In the genomic region with DNA sequence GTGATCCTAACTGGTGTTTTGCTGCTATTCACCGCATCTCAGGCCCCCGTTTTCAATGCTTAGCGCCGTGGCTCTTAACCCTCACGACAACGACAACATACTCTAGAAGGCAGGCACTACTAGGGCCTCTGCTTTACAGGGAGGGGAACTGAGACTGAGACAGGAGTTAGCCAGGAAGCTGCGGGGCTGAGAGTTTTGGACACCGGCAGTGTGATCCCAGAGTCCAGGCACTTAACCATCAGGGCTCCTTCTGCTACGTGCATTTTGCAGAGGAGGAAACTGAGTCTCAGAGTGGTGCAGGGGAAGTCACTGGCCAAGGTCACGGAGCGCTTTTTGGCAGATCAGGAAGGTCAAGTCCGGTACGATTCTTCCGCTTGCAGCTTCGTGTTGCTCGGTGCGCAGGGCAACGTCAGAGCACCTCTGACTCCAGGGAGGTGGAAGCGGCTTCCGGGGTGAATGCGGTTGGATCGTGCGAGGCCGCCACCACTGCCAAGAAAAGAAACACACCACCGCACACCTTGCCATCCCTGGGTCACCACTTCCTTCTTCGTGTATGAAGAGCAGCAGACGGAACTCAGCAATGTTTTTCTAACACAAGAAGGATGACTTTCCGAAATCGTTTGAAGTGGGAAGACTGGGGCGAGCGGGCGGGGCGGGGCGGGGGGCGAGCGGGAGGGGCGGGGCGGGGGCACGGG, we compare ENCODE assay signal across 8 cellular contexts.
DNase-seq lines count a peak whose midpoint lies in the region; ATAC-seq, FAIRE-seq and TF ChIP-seq lines count a peak whose summit lies in the region.
"Had no signal": no experiment of that assay in that cellular context is flagged by ENCODE, and none has a peak within 500 bp of the region (broad histone marks: within the 10 kb centered on the region; RNA-seq: fewer than 3 reads in every experiment).

No MANE protein-coding gene starts in this region.

- DNase-seq in Kasumi-1 (lab: John Stamatoyannopoulos, UW) (peak; percentile 44 to 56), kidney (peak; percentile 84), BE2C (no peak), SIG-M5 treated with dmso at 0.1 percent for 504 hours (lab: John Stamatoyannopoulos, UW; ENCODE audit: unreplicated experiment) (no peak)
- DNase-seq in activated T-cell treated with anti-CD3 and anti-CD28 coated beads, Interleukin-2, amount 50 U/mL, for 48 hours: peak; percentile 81 to 85
- DNase-seq in stimulated activated CD8-positive, alpha-beta memory T cell treated with anti-CD3 and anti-CD28 coated beads, Interleukin-4, amount 100 ng/mL, for 4 hours (ENCODE audit: low read depth in 2 of 2, low spot score in 1 of 2): peak; percentile 40 to 41

- intact Hi-C loops in kidney (cut with DNase I): no loop called here

- no peaks in the 10 kb centered on the region for H3K27me3 ChIP-seq in BE2C

- peak; percentile 68 for ATAC-seq in GM21381 (IDR thresholded peaks at IDR 0.05; ENCODE audit: unreplicated experiment)

- TF ChIP-seq CTCF in kidney (IDR thresholded peaks at IDR 0.05; ENCODE audit: borderline replicate concordance, extremely low read depth, insufficient read depth) (no peak), BE2C (IDR thresholded peaks at IDR 0.05; ENCODE audit: low read depth, low read length) (no peak)

- no peak overlapping the region for H3K27ac ChIP-seq in kidney (ENCODE audit: low read depth in 2 of 2, low read length in 2 of 2)
- H3K27ac ChIP-seq: VCaP had no signal

- peak overlapping the region in 1 of 2 donors; percentile 20 for H3K4me3 ChIP-seq in kidney (ENCODE audit: low read length in 2 of 2)
- no peak overlapping the region for H3K4me3 ChIP-seq in BE2C (ENCODE audit: low read depth, low read length)

- FAIRE-seq in kidney (lab: Jason Lieb, UNC): no peak

- no peaks in the 10 kb centered on the region for H3K36me3 ChIP-seq in kidney (ENCODE audit: control insufficient read depth in 1 of 2, insufficient read depth in 2 of 2, low read length in 2 of 2)
- H3K36me3 ChIP-seq in BE2C: no peaks in the 10 kb centered on the region

- H3K9me3 ChIP-seq in kidney (ENCODE audit: control insufficient read depth in 1 of 2, low read length in 2 of 2) (no peaks in the 10 kb centered on the region), BE2C (no peaks in the 10 kb centered on the region)

- no peak overlapping the region for H3K9ac ChIP-seq in kidney (ENCODE audit: low read length in 2 of 2)

- H3K4me1 ChIP-seq in kidney (ENCODE audit: control insufficient read depth in 1 of 2, insufficient read depth in 1 of 2, low read depth in 1 of 2, low read length in 2 of 2) (peaks cover 0 to 3% of the 10 kb centered on the region in 2 donors), BE2C (peaks cover 14% of the 10 kb centered on the region)

Comparison
In these comparisons a context has a peak if more than half of its experiments do, and no peak if none do; other contexts are left out.
1. DNase-seq: peak in Kasumi-1 (2 of 2), activated T-cell treated with anti-CD3 and anti-CD28 coated beads, Interleukin-2, amount 50 U/mL, for 48 hours (2 of 2), kidney (single experiment) and stimulated activated CD8-positive, alpha-beta memory T cell treated with anti-CD3 and anti-CD28 coated beads, Interleukin-4, amount 100 ng/mL, for 4 hours (2 of 2); none in BE2C (single experiment) and SIG-M5 treated with dmso at 0.1 percent for 504 hours (single experiment).